Comparison of ENCODE assay signal across 14 cellular contexts in genomic region chr6:131629656-131630055, GRCh38. TPM values are rescaled to one million over a fixed set of nuclear protein-coding genes. Genes with fewer than 3 reads are reported as not detected.
DNase-seq lines count a peak whose midpoint lies in the region; ATAC-seq and TF ChIP-seq lines count a peak whose summit lies in the region.
"Had no signal": no experiment of that assay in that cellular context is flagged by ENCODE, and none has a peak within 500 bp of the region (broad histone marks: within the 10 kb centered on the region; RNA-seq: fewer than 3 reads in every experiment).

No MANE protein-coding gene starts in this region.

- no peak for TF ChIP-seq CTCF in uterus (IDR thresholded peaks at IDR 0.05)
- no peak for TF ChIP-seq CTCF in Caco-2 (IDR thresholded peaks at IDR 0.05; ENCODE audit: insufficient read depth in 1 of 2, low read depth in 1 of 2, low read length in 1 of 2, severe bottlenecking in 1 of 2, unreplicated experiment in 1 of 2)

- peak overlapping the region; percentile 17 for H3K27ac Mint-ChIP-seq in stimulated activated memory B cell treated with anti-CD40 and anti-IgM and Interleukin-4, amounts not matched to agents 10 μg/mL and 1 μg/mL and 100 μg/mL, for 72 hours
- H3K27ac Mint-ChIP-seq in Caco-2 (ENCODE audit: unreplicated experiment): no peak overlapping the region

- no peaks in the 10 kb centered on the region for H3K27me3 ChIP-seq in uterus
- no peaks in the 10 kb centered on the region for H3K27me3 ChIP-seq in Caco-2 (replicated peaks; ENCODE audit: control insufficient read depth, insufficient read depth, low read length)

- no peaks in the 10 kb centered on the region for H3K9me3 Mint-ChIP-seq in stimulated activated memory B cell treated with anti-CD40 and anti-IgM and Interleukin-4, amounts not matched to agents 10 μg/mL and 1 μg/mL and 100 μg/mL, for 72 hours
- H3K9me3 Mint-ChIP-seq in Caco-2 (ENCODE audit: unreplicated experiment): no peaks in the 10 kb centered on the region
- H3K9me3 Mint-ChIP-seq: activated CD8-positive, alpha-beta T cell treated with anti-CD3 and anti-CD28 coated beads for 36 hours; activated naive CD4-positive, alpha-beta T cell treated with anti-CD3 and anti-CD28 coated beads, Interleukin-2, amount 50 U/mL, for 24 hours; T-cell had no signal

- peak overlapping the region in 1 of 2 donors; percentile 81 for H3K27ac ChIP-seq in uterus

- peaks cover 3% of the 10 kb centered on the region for H3K36me3 Mint-ChIP-seq in stimulated activated memory B cell treated with anti-CD40 and anti-IgM and Interleukin-4, amounts not matched to agents 10 μg/mL and 1 μg/mL and 100 μg/mL, for 72 hours
- H3K36me3 Mint-ChIP-seq in Caco-2 (ENCODE audit: insufficient read depth, unreplicated experiment): no peaks in the 10 kb centered on the region
- H3K36me3 Mint-ChIP-seq: T-cell had no signal

- BruUV-seq in Caco-2 (replicated peaks; lab: Mats Ljungman, UMichigan): no TSS peak

- POLR2A ChIA-PET in Caco-2 (lab: Charles Lee): no interaction called here

- peaks cover 21% of the 10 kb centered on the region for H3K4me1 Mint-ChIP-seq in stimulated activated memory B cell treated with anti-CD40 and anti-IgM and Interleukin-4, amounts not matched to agents 10 μg/mL and 1 μg/mL and 100 μg/mL, for 72 hours
- H3K4me1 Mint-ChIP-seq in Caco-2 (ENCODE audit: low read depth, unreplicated experiment): no peaks in the 10 kb centered on the region

- ATAC-seq in stimulated activated memory B cell treated with anti-CD40 and anti-IgM and Interleukin-4, amounts not matched to agents 10 μg/mL and 1 μg/mL and 100 μg/mL, for 72 hours: no peak
- no peak for ATAC-seq in left lobe of liver
- ATAC-seq: activated CD8-positive, alpha-beta T cell treated with anti-CD3 and anti-CD28 coated beads for 36 hours; T-cell had no signal

- intact Hi-C loops in uterus (cut with DNase I; ENCODE audit: low total_unique reads): no loop called here
- intact Hi-C loops in Caco-2 (cut with micrococcal nuclease; ENCODE audit: unreplicated experiment): loop anchor here (10.0 kb wide), 1 partner anchor 745 kb away; no protein-coding TSS in a partner anchor

- TF ChIP-seq POLR2A in uterus (IDR thresholded peaks at IDR 0.05): no peak

- no peak overlapping the region for H3K4me3 Mint-ChIP-seq in stimulated activated memory B cell treated with anti-CD40 and anti-IgM and Interleukin-4, amounts not matched to agents 10 μg/mL and 1 μg/mL and 100 μg/mL, for 72 hours
- H3K4me3 Mint-ChIP-seq in Caco-2 (ENCODE audit: unreplicated experiment): no peak overlapping the region

- no peaks in the 10 kb centered on the region for H3K27me3 Mint-ChIP-seq in stimulated activated memory B cell treated with anti-CD40 and anti-IgM and Interleukin-4, amounts not matched to agents 10 μg/mL and 1 μg/mL and 100 μg/mL, for 72 hours
- no peaks in the 10 kb centered on the region for H3K27me3 Mint-ChIP-seq in Caco-2 (ENCODE audit: insufficient read depth, unreplicated experiment)
- H3K27me3 Mint-ChIP-seq: activated CD8-positive, alpha-beta T cell treated with anti-CD3 and anti-CD28 coated beads for 36 hours; activated naive CD4-positive, alpha-beta T cell treated with anti-CD3 and anti-CD28 coated beads, Interleukin-2, amount 50 U/mL, for 24 hours; T-cell had no signal

- H3K36me3 ChIP-seq in uterus (no peaks in the 10 kb centered on the region), Caco-2 (ENCODE audit: control insufficient read depth, insufficient read depth, low read length) (no peaks in the 10 kb centered on the region)

- CTCF ChIA-PET in Caco-2 (lab: Charles Lee): no interaction called here

- H3K9me3 ChIP-seq in uterus (no peaks in the 10 kb centered on the region), Caco-2 (no peaks in the 10 kb centered on the region)

- H3K4me1 ChIP-seq in uterus (no peaks in the 10 kb centered on the region), Caco-2 (0 out of 2 replicates have a peak, but pooled peaks cover 5% of the 10 kb centered on the region)

- peak; percentile 38 for DNase-seq in EL
- peak; percentile 97 for DNase-seq in RPMI7951 (ENCODE audit: low read depth)
- peak; percentile 24 for DNase-seq in fibroblast of gingiva (ENCODE audit: low read depth)
- no peak for DNase-seq in left lobe of liver (ENCODE audit: low spot score)
- no peak for DNase-seq in NCI-H1436 treated with DMSO at 0.1 percent for 48 hours (lab: John Stamatoyannopoulos, UW)
- DNase-seq in uterus: no peak
- no peak for DNase-seq in Caco-2
- DNase-seq: activated CD8-positive, alpha-beta T cell treated with anti-CD3 and anti-CD28 coated beads for 36 hours; cortex of kidney; NCI-H2171; T-cell had no signal

- no peak overlapping the region for H3K4me3 ChIP-seq in uterus
- no peak overlapping the region for H3K4me3 ChIP-seq in Caco-2 (ENCODE audit: low read depth, low read length)

RNA-seq across cellular contexts. Expression of gene MED23, which starts 1.6 kb away (rescaled TPM):
- 28.3 and 32.1 TPM in 2 replicates for total RNA-seq in RPMI7951 (2014; rRNA removed; shearing (Covaris generic))
- 9.4 TPM for total RNA-seq in left lobe of liver
- 10 to 100 TPM; 22.0 to 68.8 (median 35.9) TPM for total RNA-seq in uterus
- 19.1 and 22.4 TPM in 2 replicates for total RNA-seq in Caco-2 (2022)

RNA-seq across cellular contexts. Expression of gene ENPP3, which starts 7.4 kb away (rescaled TPM):
- 0.48 and 1.9 TPM in 2 replicates for total RNA-seq in RPMI7951 (2014; rRNA removed; shearing (Covaris generic))
- total RNA-seq in left lobe of liver (1.9 TPM), uterus (1 to 10 TPM in 3 of 4 donors, under 1 TPM in 1; 0.40 to 7.2 (median 4.2) TPM), Caco-2 (2022) (not detected in 2 replicates)

RNA-seq across cellular contexts. Expression of gene ARG1, which starts 56.6 kb away (rescaled TPM):
- not detected in 2 replicates for total RNA-seq in RPMI7951 (2014; rRNA removed; shearing (Covaris generic))
- total RNA-seq in left lobe of liver (1,138 TPM), uterus (1 to 10 TPM in 1 of 4 donors, under 1 TPM in 1, not detected in 2; 0.58 to 1.3 TPM), Caco-2 (2022) (not detected in 2 replicates)
- total RNA-seq: activated CD8-positive, alpha-beta T cell treated with anti-CD3 and anti-CD28 coated beads for 36 hours; fibroblast of lung had no signal

Comparison
In these comparisons a context has a peak if more than half of its experiments do, and no peak if none do; other contexts are left out.
1. DNase-seq: peak in EL (single experiment), RPMI7951 (single experiment) and fibroblast of gingiva (single experiment); none in left lobe of liver (single experiment), NCI-H1436 treated with DMSO at 0.1 percent for 48 hours (single experiment), uterus (0 of 2) and Caco-2 (0 of 2).
2. RNA of gene ARG1, which starts 56.6 kb away (total RNA-seq): 1,138 TPM in left lobe of liver (single experiment); 0.58 to 1.3 TPM in uterus, not detected in RPMI7951 and not detected in Caco-2; every median in the first group is over 100 times any median in the second.